8 cellular contexts compared by ENCODE assay signal in genomic region chr3:170038434-170039110, GRCh38. TPM values are rescaled to one million over a fixed set of nuclear protein-coding genes. Genes with fewer than 3 reads are reported as not detected.
DNase-seq lines count a peak whose midpoint lies in the region; ATAC-seq and TF ChIP-seq lines count a peak whose summit lies in the region.

No MANE protein-coding gene starts in this region.

- TF ChIP-seq CTCF in Calu3 (IDR thresholded peaks at IDR 0.05; ENCODE audit: unreplicated experiment) = peak; percentile 55
- no peak for TF ChIP-seq CTCF in epithelial cell of esophagus (IDR thresholded peaks at IDR 0.05; ENCODE audit: insufficient read depth, low read depth, low read length, missing control alignments)
- TF ChIP-seq CTCF in natural killer cell (IDR thresholded peaks at IDR 0.05) = no peak

- H3K4me3 Mint-ChIP-seq in Calu3 (ENCODE audit: low read depth, unreplicated experiment) = peak overlapping the region; percentile 93
- peak overlapping the region; percentile 81 for H3K4me3 Mint-ChIP-seq in activated CD4-positive, alpha-beta memory T cell treated with anti-CD3 and anti-CD28 coated beads, Interleukin-2, amount 10 ng/mL, durations not matched to agents 7 days and 5 days
- H3K4me3 Mint-ChIP-seq in natural killer cell = peak overlapping the region; percentile 83

- intact Hi-C loops in Calu3 (cut with micrococcal nuclease; ENCODE audit: unreplicated experiment) (loop anchor here (5.0 kb wide), 1 partner anchor 56 kb away; no protein-coding TSS in a partner anchor), natural killer cell (cut with micrococcal nuclease) (loop anchor here (5.0 kb wide), 1 partner anchor 271 kb away; the partner anchor contains the start of genes ACTRT3 and TERC)

- DNase-seq in Calu3 (peak; percentile 79), NCI-H128 (lab: John Stamatoyannopoulos, UW; ENCODE audit: unreplicated experiment) (peak; percentile 1), epithelial cell of esophagus (ENCODE audit: low read depth) (peak; percentile 7), natural killer cell (no peak), OCI-M1 (lab: John Stamatoyannopoulos, UW) (no peak), kidney glomerular epithelial cell (lab: John Stamatoyannopoulos, UW) (no peak)
- peak; percentile 32 for DNase-seq in activated CD4-positive, alpha-beta memory T cell treated with anti-CD3 and anti-CD28 coated beads, Interleukin-2, amount 10 ng/mL, durations not matched to agents 7 days and 5 days

- H3K27ac Mint-ChIP-seq in Calu3 (ENCODE audit: unreplicated experiment) (peak overlapping the region; percentile 75), natural killer cell (peak overlapping the region in 1 of 2 donors; percentile 58)
- peak overlapping the region; percentile 36 for H3K27ac Mint-ChIP-seq in activated CD4-positive, alpha-beta memory T cell treated with anti-CD3 and anti-CD28 coated beads, Interleukin-2, amount 10 ng/mL, durations not matched to agents 7 days and 5 days

- ATAC-seq in GM21717 (IDR thresholded peaks at IDR 0.05; ENCODE audit: unreplicated experiment) = peak; percentile 15
- peak; percentile 17 to 27 (median 21) for ATAC-seq in natural killer cell

- BruUV-seq in Calu3 (replicated peaks; lab: Mats Ljungman, UMichigan) = no TSS peak

- CTCF ChIA-PET in Calu3 (lab: Charles Lee) = interaction anchor here (0.6 to 1.3 kb wide), 8 partner anchors 11 to 211 kb away, joined by 3 to 6 read pairs (median 3); no protein-coding TSS in a partner anchor
- CTCF ChIA-PET in activated CD4-positive, alpha-beta memory T cell treated with anti-CD3 and anti-CD28 coated beads, Interleukin-2, amount 10 ng/mL, durations not matched to agents 7 days and 5 days (lab: Charles Lee) = interaction anchor here (1.0 to 1.7 kb wide), 6 partner anchors 13 to 276 kb away, joined by 3 to 5 read pairs (median 4); no protein-coding TSS in a partner anchor

- peaks cover 22% of the 10 kb centered on the region for H3K36me3 Mint-ChIP-seq in Calu3 (ENCODE audit: insufficient read depth, unreplicated experiment)
- H3K36me3 Mint-ChIP-seq in activated CD4-positive, alpha-beta memory T cell treated with anti-CD3 and anti-CD28 coated beads, Interleukin-2, amount 10 ng/mL, durations not matched to agents 7 days and 5 days (ENCODE audit: low read depth) = peaks cover 5% of the 10 kb centered on the region
- no peaks in the 10 kb centered on the region for H3K36me3 Mint-ChIP-seq in natural killer cell

- H3K4me3 ChIP-seq in epithelial cell of esophagus (ENCODE audit: low read length) = peak overlapping the region; percentile 39

- H3K4me1 Mint-ChIP-seq in Calu3 (ENCODE audit: low read depth, unreplicated experiment) (peaks cover 22% of the 10 kb centered on the region), natural killer cell (peaks cover 13% of the 10 kb centered on the region in 2 donors)
- peaks cover 32% of the 10 kb centered on the region for H3K4me1 Mint-ChIP-seq in activated CD4-positive, alpha-beta memory T cell treated with anti-CD3 and anti-CD28 coated beads, Interleukin-2, amount 10 ng/mL, durations not matched to agents 7 days and 5 days

- H3K27me3 Mint-ChIP-seq in Calu3 (ENCODE audit: unreplicated experiment) (no peaks in the 10 kb centered on the region), natural killer cell (ENCODE audit: low read depth in 2 of 2) (no peaks in the 10 kb centered on the region)
- no peaks in the 10 kb centered on the region for H3K27me3 Mint-ChIP-seq in activated CD4-positive, alpha-beta memory T cell treated with anti-CD3 and anti-CD28 coated beads, Interleukin-2, amount 10 ng/mL, durations not matched to agents 7 days and 5 days

- H3K9me3 Mint-ChIP-seq in Calu3 (ENCODE audit: low read depth, unreplicated experiment) (no peaks in the 10 kb centered on the region), natural killer cell (no peaks in the 10 kb centered on the region)
- H3K9me3 Mint-ChIP-seq in activated CD4-positive, alpha-beta memory T cell treated with anti-CD3 and anti-CD28 coated beads, Interleukin-2, amount 10 ng/mL, durations not matched to agents 7 days and 5 days = peaks cover 4% of the 10 kb centered on the region

- POLR2A ChIA-PET in activated CD4-positive, alpha-beta memory T cell treated with anti-CD3 and anti-CD28 coated beads, Interleukin-2, amount 10 ng/mL, durations not matched to agents 7 days and 5 days (lab: Charles Lee) = interaction anchor here (1.0 kb wide), 1 partner anchor 278 kb away, joined by 3 read pairs; no protein-coding TSS in a partner anchor

RNA-seq across cellular contexts. Expression of gene GPR160, which starts 0.8 kb away (rescaled TPM):
- 48.6 and 53.8 TPM in 2 replicates for total RNA-seq in Calu3 (2022)
- 10 to 100 TPM; 13.8 TPM for total RNA-seq in activated CD4-positive, alpha-beta memory T cell treated with anti-CD3 and anti-CD28 coated beads, Interleukin-2, amount 10 ng/mL, durations not matched to agents 7 days and 5 days
- 1 to 10 TPM; 1.8 to 5.5 (median 3.8) TPM for total RNA-seq in natural killer cell

Comparison
In these comparisons a context has a peak if more than half of its experiments do, and no peak if none do; other contexts are left out.
1. DNase-seq: peak in Calu3 (single experiment), NCI-H128 (single experiment), activated CD4-positive, alpha-beta memory T cell treated with anti-CD3 and anti-CD28 coated beads, Interleukin-2, amount 10 ng/mL, durations not matched to agents 7 days and 5 days (single experiment) and epithelial cell of esophagus (single experiment); none in natural killer cell (single experiment), OCI-M1 (single experiment) and kidney glomerular epithelial cell (single experiment).
2. Peak in every context shown above with its lines, with median percentiles within 50 percentile points of each other: H3K4me3 Mint-ChIP-seq.